In genomic region chr1:16244650-16245285, GRCh38 we compare ENCODE assay signal across 1 cellular context.
TF ChIP-seq lines count a peak whose summit lies in the region.

No MANE protein-coding gene starts in this region.

TF ChIP-seq in WTC11, 78 proteins besides CTCF, POLR2A, EP300 and RAD21 (continued from another document):
- TF ChIP-seq, protein P1, sequence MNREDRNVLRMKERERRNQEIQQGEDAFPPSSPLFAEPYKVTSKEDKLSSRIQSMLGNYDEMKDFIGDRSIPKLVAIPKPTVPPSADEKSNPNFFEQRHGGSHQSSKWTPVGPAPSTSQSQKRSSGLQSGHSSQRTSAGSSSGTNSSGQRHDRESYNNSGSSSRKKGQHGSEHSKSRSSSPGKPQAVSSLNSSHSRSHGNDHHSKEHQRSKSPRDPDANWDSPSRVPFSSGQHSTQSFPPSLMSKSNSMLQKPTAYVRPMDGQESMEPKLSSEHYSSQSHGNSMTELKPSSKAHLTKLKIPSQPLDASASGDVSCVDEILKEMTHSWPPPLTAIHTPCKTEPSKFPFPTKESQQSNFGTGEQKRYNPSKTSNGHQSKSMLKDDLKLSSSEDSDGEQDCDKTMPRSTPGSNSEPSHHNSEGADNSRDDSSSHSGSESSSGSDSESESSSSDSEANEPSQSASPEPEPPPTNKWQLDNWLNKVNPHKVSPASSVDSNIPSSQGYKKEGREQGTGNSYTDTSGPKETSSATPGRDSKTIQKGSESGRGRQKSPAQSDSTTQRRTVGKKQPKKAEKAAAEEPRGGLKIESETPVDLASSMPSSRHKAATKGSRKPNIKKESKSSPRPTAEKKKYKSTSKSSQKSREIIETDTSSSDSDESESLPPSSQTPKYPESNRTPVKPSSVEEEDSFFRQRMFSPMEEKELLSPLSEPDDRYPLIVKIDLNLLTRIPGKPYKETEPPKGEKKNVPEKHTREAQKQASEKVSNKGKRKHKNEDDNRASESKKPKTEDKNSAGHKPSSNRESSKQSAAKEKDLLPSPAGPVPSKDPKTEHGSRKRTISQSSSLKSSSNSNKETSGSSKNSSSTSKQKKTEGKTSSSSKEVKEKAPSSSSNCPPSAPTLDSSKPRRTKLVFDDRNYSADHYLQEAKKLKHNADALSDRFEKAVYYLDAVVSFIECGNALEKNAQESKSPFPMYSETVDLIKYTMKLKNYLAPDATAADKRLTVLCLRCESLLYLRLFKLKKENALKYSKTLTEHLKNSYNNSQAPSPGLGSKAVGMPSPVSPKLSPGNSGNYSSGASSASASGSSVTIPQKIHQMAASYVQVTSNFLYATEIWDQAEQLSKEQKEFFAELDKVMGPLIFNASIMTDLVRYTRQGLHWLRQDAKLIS (CRISPR knock-in tag; IDR thresholded peaks at IDR 0.05; ENCODE audit: borderline replicate concordance), result no peak
- no peak for TF ChIP-seq SMAD4 (CRISPR knock-in tag; IDR thresholded peaks at IDR 0.05)
- TF ChIP-seq ETV6 (CRISPR knock-in tag; IDR thresholded peaks at IDR 0.05), result no peak
- TF ChIP-seq OVOL2 (CRISPR knock-in tag; IDR thresholded peaks at IDR 0.05; ENCODE audit: borderline replicate concordance), result no peak
- TF ChIP-seq, protein P2, sequence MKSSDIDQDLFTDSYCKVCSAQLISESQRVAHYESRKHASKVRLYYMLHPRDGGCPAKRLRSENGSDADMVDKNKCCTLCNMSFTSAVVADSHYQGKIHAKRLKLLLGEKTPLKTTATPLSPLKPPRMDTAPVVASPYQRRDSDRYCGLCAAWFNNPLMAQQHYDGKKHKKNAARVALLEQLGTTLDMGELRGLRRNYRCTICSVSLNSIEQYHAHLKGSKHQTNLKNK (CRISPR knock-in tag; IDR thresholded peaks at IDR 0.05), result no peak
- no peak for TF ChIP-seq NR2C2 (CRISPR knock-in tag; IDR thresholded peaks at IDR 0.05)
- TF ChIP-seq ESRRA (CRISPR knock-in tag; IDR thresholded peaks at IDR 0.05; ENCODE audit: borderline replicate concordance), result no peak
- TF ChIP-seq, protein P3, sequence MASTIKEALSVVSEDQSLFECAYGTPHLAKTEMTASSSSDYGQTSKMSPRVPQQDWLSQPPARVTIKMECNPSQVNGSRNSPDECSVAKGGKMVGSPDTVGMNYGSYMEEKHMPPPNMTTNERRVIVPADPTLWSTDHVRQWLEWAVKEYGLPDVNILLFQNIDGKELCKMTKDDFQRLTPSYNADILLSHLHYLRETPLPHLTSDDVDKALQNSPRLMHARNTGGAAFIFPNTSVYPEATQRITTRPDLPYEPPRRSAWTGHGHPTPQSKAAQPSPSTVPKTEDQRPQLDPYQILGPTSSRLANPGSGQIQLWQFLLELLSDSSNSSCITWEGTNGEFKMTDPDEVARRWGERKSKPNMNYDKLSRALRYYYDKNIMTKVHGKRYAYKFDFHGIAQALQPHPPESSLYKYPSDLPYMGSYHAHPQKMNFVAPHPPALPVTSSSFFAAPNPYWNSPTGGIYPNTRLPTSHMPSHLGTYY (CRISPR knock-in tag; IDR thresholded peaks at IDR 0.05), result no peak
